Comparison of ENCODE assay signal across 8 cellular contexts in genomic region chr3:179069762-179070390, GRCh38. TPM values are rescaled to one million over a fixed set of nuclear protein-coding genes. Genes with fewer than 3 reads are reported as not detected.
DNase-seq lines count a peak whose midpoint lies in the region; ATAC-seq lines count a peak whose summit lies in the region.

No MANE protein-coding gene starts in this region.

- no peaks in the 10 kb centered on the region for H3K9me3 Mint-ChIP-seq in CD4-positive, CD25-positive, alpha-beta regulatory T cell
- H3K9me3 Mint-ChIP-seq in activated T-helper 2 cell treated with anti-CD3 and anti-CD28 coated beads, Interferon-gamma antibody, Interleukin-2, Interleukin-4, amounts not matched to agents 10 μg/mL and 5 μg/mL and 100 μg/mL, durations not matched to agents 14 hours and 24 hours and 36 hours = no peaks in the 10 kb centered on the region
- no peaks in the 10 kb centered on the region for H3K9me3 Mint-ChIP-seq in natural killer cell treated with Interleukin-12 subunit alpha and Interleukin-12 subunit beta and Interleukin-15 and Interleukin-18, amount 100 ng/mL, for 72 hours

- intact Hi-C loops in activated T-helper 2 cell treated with anti-CD3 and anti-CD28 coated beads, Interferon-gamma antibody, Interleukin-2, Interleukin-4, amounts not matched to agents 10 μg/mL and 5 μg/mL and 100 μg/mL, durations not matched to agents 14 hours and 24 hours and 36 hours (cut with micrococcal nuclease) = loop anchor here (1.0 to 5.0 kb wide), 5 partner anchors 33 to 532 kb away; partner anchors contain the start of genes ACTL6A, MRPL47, NDUFB5 and ZNF639

- H3K27me3 ChIP-seq in CD4-positive, CD25-positive, alpha-beta regulatory T cell (ENCODE audit: control insufficient read depth, insufficient read depth, low read length) = no peaks in the 10 kb centered on the region

- H3K4me1 Mint-ChIP-seq in CD4-positive, CD25-positive, alpha-beta regulatory T cell = peaks cover 23 to 58% (median 44%) of the 10 kb centered on the region in 4 donors
- peaks cover 27% of the 10 kb centered on the region for H3K4me1 Mint-ChIP-seq in activated T-helper 2 cell treated with anti-CD3 and anti-CD28 coated beads, Interferon-gamma antibody, Interleukin-2, Interleukin-4, amounts not matched to agents 10 μg/mL and 5 μg/mL and 100 μg/mL, durations not matched to agents 14 hours and 24 hours and 36 hours (ENCODE audit: low read depth)
- H3K4me1 Mint-ChIP-seq in natural killer cell treated with Interleukin-12 subunit alpha and Interleukin-12 subunit beta and Interleukin-15 and Interleukin-18, amount 100 ng/mL, for 72 hours (ENCODE audit: low read depth in 2 of 2) = peaks cover 22 to 30% of the 10 kb centered on the region in 2 donors

- H3K27ac ChIP-seq in CD4-positive, CD25-positive, alpha-beta regulatory T cell (ENCODE audit: insufficient read depth, low read length, poor library complexity, severe bottlenecking) = no peak overlapping the region

- H3K9me3 ChIP-seq in CD4-positive, CD25-positive, alpha-beta regulatory T cell (ENCODE audit: control insufficient read depth in 2 of 2, low read length in 2 of 2) = no peaks in the 10 kb centered on the region

- H3K4me1 ChIP-seq in CD4-positive, CD25-positive, alpha-beta regulatory T cell (ENCODE audit: control insufficient read depth, insufficient read depth, low read length, poor library complexity, severe bottlenecking) = peaks cover 33% of the 10 kb centered on the region

- H3K36me3 ChIP-seq in CD4-positive, CD25-positive, alpha-beta regulatory T cell (ENCODE audit: control insufficient read depth, insufficient read depth, low read length) = peaks cover 21% of the 10 kb centered on the region

- in situ Hi-C loops in KBM-7 (cut with MboI; ENCODE audit: low pct_unique_long_range_greater_than_20kb, low sequenced_read_pairs) = no loop called here

- no peak for ATAC-seq in CD4-positive, CD25-positive, alpha-beta regulatory T cell (ENCODE audit: low read depth in 2 of 2)
- ATAC-seq in natural killer cell treated with Interleukin-12 subunit alpha and Interleukin-12 subunit beta and Interleukin-15 and Interleukin-18, amount 100 ng/mL, for 72 hours = no peak

- H3K36me3 Mint-ChIP-seq in CD4-positive, CD25-positive, alpha-beta regulatory T cell = peaks cover 24% of the 10 kb centered on the region
- peaks cover 18% of the 10 kb centered on the region for H3K36me3 Mint-ChIP-seq in activated T-helper 2 cell treated with anti-CD3 and anti-CD28 coated beads, Interferon-gamma antibody, Interleukin-2, Interleukin-4, amounts not matched to agents 10 μg/mL and 5 μg/mL and 100 μg/mL, durations not matched to agents 14 hours and 24 hours and 36 hours (ENCODE audit: low read depth)
- H3K36me3 Mint-ChIP-seq in natural killer cell treated with Interleukin-12 subunit alpha and Interleukin-12 subunit beta and Interleukin-15 and Interleukin-18, amount 100 ng/mL, for 72 hours = peaks cover 14% of the 10 kb centered on the region

- no peak overlapping the region for H3K27ac Mint-ChIP-seq in CD4-positive, CD25-positive, alpha-beta regulatory T cell
- no peak overlapping the region for H3K27ac Mint-ChIP-seq in activated T-helper 2 cell treated with anti-CD3 and anti-CD28 coated beads, Interferon-gamma antibody, Interleukin-2, Interleukin-4, amounts not matched to agents 10 μg/mL and 5 μg/mL and 100 μg/mL, durations not matched to agents 14 hours and 24 hours and 36 hours
- H3K27ac Mint-ChIP-seq in natural killer cell treated with Interleukin-12 subunit alpha and Interleukin-12 subunit beta and Interleukin-15 and Interleukin-18, amount 100 ng/mL, for 72 hours = peak overlapping the region in 1 of 2 donors; percentile 26

- peak overlapping the region; percentile 90 for H3K4me3 ChIP-seq in CD4-positive, CD25-positive, alpha-beta regulatory T cell (ENCODE audit: low read depth, low read length)

- peak overlapping the region in 3 of 4 donors; percentile 0 to 76 (median 21) for H3K4me3 Mint-ChIP-seq in CD4-positive, CD25-positive, alpha-beta regulatory T cell
- H3K4me3 Mint-ChIP-seq in activated T-helper 2 cell treated with anti-CD3 and anti-CD28 coated beads, Interferon-gamma antibody, Interleukin-2, Interleukin-4, amounts not matched to agents 10 μg/mL and 5 μg/mL and 100 μg/mL, durations not matched to agents 14 hours and 24 hours and 36 hours (ENCODE audit: low read depth) = peak overlapping the region; percentile 17
- H3K4me3 Mint-ChIP-seq in natural killer cell treated with Interleukin-12 subunit alpha and Interleukin-12 subunit beta and Interleukin-15 and Interleukin-18, amount 100 ng/mL, for 72 hours = no peak overlapping the region

- peak in 1 of 3 donors; percentile 38 for DNase-seq in CD4-positive, CD25-positive, alpha-beta regulatory T cell
- DNase-seq in KBM-7 (peak; percentile 81), medulla oblongata (ENCODE audit: extremely low spot score) (peak; percentile 24), NCI-H1048 (lab: John Stamatoyannopoulos, UW) (no peak), inferior parietal cortex (ENCODE audit: extremely low spot score) (no peak)
- DNase-seq in activated T-helper 2 cell treated with anti-CD3 and anti-CD28 coated beads, Interferon-gamma antibody, Interleukin-2, Interleukin-4, amounts not matched to agents 10 μg/mL and 5 μg/mL and 100 μg/mL, durations not matched to agents 14 hours and 24 hours and 36 hours (ENCODE audit: low spot score) = no peak
- no peak for DNase-seq in natural killer cell treated with Interleukin-12 subunit alpha and Interleukin-12 subunit beta and Interleukin-15 and Interleukin-18, amount 100 ng/mL, for 72 hours (ENCODE audit: low spot score)
- no peak for DNase-seq in central memory CD4-positive, alpha-beta T cell

- H3K27me3 Mint-ChIP-seq in CD4-positive, CD25-positive, alpha-beta regulatory T cell = no peaks in the 10 kb centered on the region
- H3K27me3 Mint-ChIP-seq in activated T-helper 2 cell treated with anti-CD3 and anti-CD28 coated beads, Interferon-gamma antibody, Interleukin-2, Interleukin-4, amounts not matched to agents 10 μg/mL and 5 μg/mL and 100 μg/mL, durations not matched to agents 14 hours and 24 hours and 36 hours (ENCODE audit: low read depth) = no peaks in the 10 kb centered on the region
- no peaks in the 10 kb centered on the region for H3K27me3 Mint-ChIP-seq in natural killer cell treated with Interleukin-12 subunit alpha and Interleukin-12 subunit beta and Interleukin-15 and Interleukin-18, amount 100 ng/mL, for 72 hours

RNA-seq across cellular contexts. Expression of gene ZMAT3, which starts 1.7 kb away (rescaled TPM):
- 18.1 TPM for total RNA-seq in CD4-positive, CD25-positive, alpha-beta regulatory T cell
- 10 to 100 TPM; 10.1 to 17.6 (median 14.2) TPM for polyA plus RNA-seq in CD4-positive, CD25-positive, alpha-beta regulatory T cell
- 8.9 and 10.6 TPM in 2 replicates for total RNA-seq in activated T-helper 2 cell treated with anti-CD3 and anti-CD28 coated beads, Interferon-gamma antibody, Interleukin-2, Interleukin-4, amounts not matched to agents 10 μg/mL and 5 μg/mL and 100 μg/mL, durations not matched to agents 14 hours and 24 hours and 36 hours
- total RNA-seq in natural killer cell treated with Interleukin-12 subunit alpha and Interleukin-12 subunit beta and Interleukin-15 and Interleukin-18, amount 100 ng/mL, for 72 hours = 10 to 100 TPM; 17.4 to 28.4 TPM

Comparison
In these comparisons a context has a peak if more than half of its experiments do, and no peak if none do; other contexts are left out.
1. DNase-seq: peak in KBM-7 (single experiment) and medulla oblongata (single experiment); none in activated T-helper 2 cell treated with anti-CD3 and anti-CD28 coated beads, Interferon-gamma antibody, Interleukin-2, Interleukin-4, amounts not matched to agents 10 μg/mL and 5 μg/mL and 100 μg/mL, durations not matched to agents 14 hours and 24 hours and 36 hours (single experiment), natural killer cell treated with Interleukin-12 subunit alpha and Interleukin-12 subunit beta and Interleukin-15 and Interleukin-18, amount 100 ng/mL, for 72 hours (single experiment), NCI-H1048 (single experiment), inferior parietal cortex (single experiment) and central memory CD4-positive, alpha-beta T cell (single experiment).